In genomic region chr17:64506201-64506575, GRCh38 we compare ENCODE assay signal across 8 cellular contexts. TPM values are rescaled to one million over a fixed set of nuclear protein-coding genes. Genes with fewer than 3 reads are reported as not detected.
DNase-seq lines count a peak whose midpoint lies in the region; ATAC-seq and TF ChIP-seq lines count a peak whose summit lies in the region.

Gene DDX5, minus strand, starts transcription at chr17:64506289. Its CDS starts 170 bp downstream, at chr17:64506119.

- DNase-seq in AG20443 (ENCODE audit: low spot score), result peak; percentile 97
- peak; percentile 74 for DNase-seq in GM19238 (ENCODE audit: insufficient read length, low spot score)
- DNase-seq in NCI-H526 treated with DMSO at 0.1 percent for 48 hours (lab: John Stamatoyannopoulos, UW), result peak; percentile 99
- DNase-seq in activated CD4-positive, alpha-beta T cell treated with anti-CD3 and anti-CD28 coated beads for 48 hours, result peak; percentile 99
- DNase-seq in coronary artery (ENCODE audit: low spot score), result peak; percentile 96
- DNase-seq in left colon, result peak; percentile 98 to 99
- peak; percentile 96 to 98 for DNase-seq in stimulated activated CD4-positive, alpha-beta T cell treated with anti-CD3 and anti-CD28 coated beads, Interleukin-1b, Interleukin-23, amount 100 ng/mL, for 4 hours (ENCODE audit: low read depth in 2 of 2)

- H3K27ac ChIP-seq in coronary artery, result peak within 1 kb of the TSS; percentile 99 to 100

- TF ChIP-seq CTCF in coronary artery (IDR thresholded peaks at IDR 0.05), result no peak

- ATAC-seq in HG03442 (IDR thresholded peaks at IDR 0.05; ENCODE audit: unreplicated experiment) (peak; percentile 57), left colon (peak; percentile 80)

- intact Hi-C loops in left colon (cut with DNase I, micrococcal nuclease), result no loop called here

- H3K4me3 ChIP-seq in coronary artery, result peak within 1 kb of the TSS; percentile 90

RNA-seq across cellular contexts. Expression of gene DDX5, which starts in this region (rescaled TPM):
- 100 to 1,000 TPM; 445 to 466 TPM for total RNA-seq in left colon

Comparison
In these comparisons a context has a peak if more than half of its experiments do, and no peak if none do; other contexts are left out.
1. Peak in every context shown above with its lines: DNase-seq, ATAC-seq, H3K4me3 ChIP-seq and H3K27ac ChIP-seq.